In the genomic region with DNA sequence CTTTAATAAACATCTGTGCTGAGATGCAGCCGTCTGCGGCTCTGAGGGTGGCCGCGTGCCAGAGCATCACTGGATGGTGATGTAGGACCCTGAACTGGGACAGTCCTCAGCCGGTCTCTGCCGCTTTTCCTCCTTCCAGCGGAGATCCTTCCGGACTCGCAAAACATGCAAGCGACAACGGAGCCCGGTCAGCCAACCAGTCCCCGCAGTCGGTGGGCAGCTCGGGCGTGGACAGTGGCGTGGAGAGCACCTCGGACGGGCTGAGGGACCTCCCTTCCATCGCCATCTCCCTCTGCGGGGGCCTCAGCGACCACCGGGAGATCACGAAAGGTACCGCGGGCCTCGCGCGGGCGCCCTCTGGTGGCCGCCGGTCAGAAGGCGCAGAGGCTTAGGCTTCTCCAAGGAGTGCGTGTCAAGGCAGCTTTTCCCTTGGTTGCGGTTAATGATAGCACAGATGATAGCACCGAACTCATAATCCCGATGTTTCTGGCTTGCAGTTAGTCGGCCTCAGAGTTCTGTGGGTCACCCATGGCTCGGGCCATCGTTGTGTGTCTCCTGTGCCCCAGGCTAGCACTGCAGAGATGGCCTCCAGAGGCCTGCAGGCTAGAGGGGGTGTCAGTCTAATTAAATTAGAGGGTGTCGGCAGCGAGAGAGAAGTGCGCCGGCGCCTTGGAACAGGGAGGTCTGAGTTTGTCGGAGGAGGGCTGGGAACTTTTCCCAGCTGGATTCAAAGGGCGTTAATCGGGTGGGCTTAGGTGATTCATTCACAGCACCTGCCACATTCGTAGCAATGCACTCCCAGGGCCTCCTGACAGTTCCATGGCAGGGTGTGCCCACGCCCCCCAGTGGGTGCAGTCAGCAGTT, we compare ENCODE assay signal across 8 cellular contexts. TPM values are rescaled to one million over a fixed set of nuclear protein-coding genes. Genes with fewer than 3 reads are reported as not detected.
A peak's percentile ranks its signal among the peaks of the same experiment; 100 is the strongest.
DNase-seq lines count a peak whose midpoint lies in the region; TF ChIP-seq lines count a peak whose summit lies in the region.

No MANE protein-coding gene starts in this region.

- no peaks in the 10 kb centered on the region for H3K27me3 ChIP-seq in skeletal muscle tissue (ENCODE audit: control insufficient read depth in 3 of 3, insufficient read depth in 3 of 3, low read length in 3 of 3)

- H3K36me3 ChIP-seq in HEK293 (ENCODE audit: control insufficient read depth in 2 of 2, insufficient read depth in 1 of 2, low read length in 2 of 2) (peaks cover 39 to 89% of the 10 kb centered on the region in 2 experiments), skeletal muscle tissue (ENCODE audit: control insufficient read depth in 3 of 3, insufficient read depth in 3 of 3, low read length in 3 of 3) (peaks cover 76 to 81% (median 80%) of the 10 kb centered on the region in 3 donors)

- no peaks in the 10 kb centered on the region for H3K27me3 Mint-ChIP-seq in MCF 10A (ENCODE audit: insufficient read depth, unreplicated experiment)

- no peaks in the 10 kb centered on the region for H3K9me3 ChIP-seq in HEK293 (ENCODE audit: control insufficient read depth, insufficient read depth, low read depth, low read length)
- H3K9me3 ChIP-seq in iPS-18c (ENCODE audit: control insufficient read depth, insufficient read depth, low read length) = no peaks in the 10 kb centered on the region
- H3K9me3 ChIP-seq in skeletal muscle tissue (ENCODE audit: control insufficient read depth in 3 of 3, low read length in 3 of 3) = no peaks in the 10 kb centered on the region

- H3K4me3 Mint-ChIP-seq in MCF 10A (ENCODE audit: unreplicated experiment) = no peak overlapping the region

- H3K4me1 ChIP-seq in HEK293 (ENCODE audit: control insufficient read depth, insufficient read depth, low read length) = 0 out of 2 replicates have a peak, but pooled peaks cover 2% of the 10 kb centered on the region
- peaks cover 0 to 16% (median 0%) of the 10 kb centered on the region in 3 donors for H3K4me1 ChIP-seq in skeletal muscle tissue (ENCODE audit: control insufficient read depth in 3 of 3, insufficient read depth in 3 of 3, low read length in 3 of 3)

- CTCF ChIA-PET in HEK293 (lab: Yijun Ruan, JAX) = interaction anchor here (0.6 to 10.8 kb wide), 28 partner anchors 10 to 886 kb away, joined by 3 to 247 read pairs (median 4); a partner anchor contains a TSS
- CTCF ChIA-PET in MCF 10A (lab: Yijun Ruan, JAX) = interaction anchor here (0.6 to 13.4 kb wide), 30 partner anchors 8 to 1222 kb away, joined by 3 to 336 read pairs (median 4); no protein-coding TSS in a partner anchor

- H3K36me3 Mint-ChIP-seq in MCF 10A (ENCODE audit: insufficient read depth, unreplicated experiment) = peaks cover 98% of the 10 kb centered on the region

- POLR2A ChIA-PET in HEK293 (lab: Yijun Ruan, JAX) = interaction anchor here (1.5 kb wide), 1 partner anchor 38 kb away, joined by 4 read pairs; no protein-coding TSS in a partner anchor
- POLR2A ChIA-PET in MCF 10A (lab: Yijun Ruan, JAX) = interaction anchor here (0.6 to 0.9 kb wide), 4 partner anchors 11 to 44 kb away, joined by 3 to 4 read pairs (median 3); no protein-coding TSS in a partner anchor

- BruUV-seq in MCF 10A (replicated peaks; lab: Mats Ljungman, UMichigan) = no TSS peak

- peak overlapping the region in 2 of 3 donors; percentile 29 to 33 for H3K9ac ChIP-seq in skeletal muscle tissue (ENCODE audit: low read depth in 1 of 3, low read length in 3 of 3)

- H3K27ac ChIP-seq in HEK293 (ENCODE audit: extremely low read depth, low read depth, low read length) (no peak overlapping the region), skeletal muscle tissue (ENCODE audit: low read depth, low read length) (no peak overlapping the region)

- H3K4me3 ChIP-seq in HEK293 (ENCODE audit: low read depth, low read length) (no peak overlapping the region), iPS-18c (ENCODE audit: insufficient read depth, low read depth, low read length) (peak overlapping the region; percentile 60), skeletal muscle tissue (ENCODE audit: low read length in 3 of 3) (peak overlapping the region in 2 of 3 donors; percentile 38 to 56)

- no peaks in the 10 kb centered on the region for H3K4me1 Mint-ChIP-seq in MCF 10A (ENCODE audit: insufficient read depth, unreplicated experiment)

- H3K9me3 Mint-ChIP-seq in MCF 10A (ENCODE audit: unreplicated experiment) = no peaks in the 10 kb centered on the region

- intact Hi-C loops in MCF 10A (cut with micrococcal nuclease) = no loop called here

- no peak overlapping the region for H3K27ac Mint-ChIP-seq in MCF 10A (ENCODE audit: low read depth, unreplicated experiment)

- peak; percentile 87 for TF ChIP-seq CTCF in HEK293 (tag by site-specific recombination; IDR thresholded peaks at IDR 0.05)
- peak; percentile 92 for TF ChIP-seq CTCF in MCF 10A (IDR thresholded peaks at IDR 0.05; ENCODE audit: unreplicated experiment)

- DNase-seq in AG08396 (ENCODE audit: low spot score) (peak; percentile 85), UCSD-AML1 (lab: John Stamatoyannopoulos, UW; ENCODE audit: unreplicated experiment) (peak; percentile 22), MCF 10A (ENCODE audit: unreplicated experiment) (peak; percentile 21), NCI-H1436 (lab: John Stamatoyannopoulos, UW) (no peak), SIG-M5 treated with dmso at 0.1 percent for 504 hours (lab: John Stamatoyannopoulos, UW; ENCODE audit: unreplicated experiment) (no peak)

TF ChIP-seq in HEK293, 187 proteins besides CTCF, POLR2A, EP300 and RAD21 (continues in another document):
- TF ChIP-seq HOXC10 (CRISPR knock-in tag; IDR thresholded peaks at IDR 0.05) (no peak), ZSCAN23 (tag by site-specific recombination; IDR thresholded peaks at IDR 0.05) (no peak), ZNF239 (tag by site-specific recombination; IDR thresholded peaks at IDR 0.05) (no peak), GLIS1 (tag by site-specific recombination; IDR thresholded peaks at IDR 0.05) (no peak), ZNF24 (tag by site-specific recombination; IDR thresholded peaks at IDR 0.05) (no peak), ZNF76 (tag by site-specific recombination; IDR thresholded peaks at IDR 0.05; ENCODE audit: borderline replicate concordance, low read depth) (no peak), KLF7 (tag by site-specific recombination; IDR thresholded peaks at IDR 0.05; ENCODE audit: borderline replicate concordance) (no peak), BCL11B (tag by site-specific recombination; IDR thresholded peaks at IDR 0.05; ENCODE audit: low read depth) (no peak), ZBTB17 (tag by site-specific recombination; IDR thresholded peaks at IDR 0.05) (0 out of 2 replicates have a peak, but pooled peaks have one; percentile 18), ZNF514 (tag by site-specific recombination; IDR thresholded peaks at IDR 0.05) (no peak), KLF1 (tag by site-specific recombination; IDR thresholded peaks at IDR 0.05) (0 out of 2 replicates have a peak, but pooled peaks have one; percentile 32), ZNF423 (tag by site-specific recombination; IDR thresholded peaks at IDR 0.05) (no peak), HOXA7 (CRISPR knock-in tag; IDR thresholded peaks at IDR 0.05; ENCODE audit: borderline replicate concordance) (no peak), ZNF654 (tag by site-specific recombination; IDR thresholded peaks at IDR 0.05; ENCODE audit: low read depth) (peak; percentile 7; the same call in 1 of the 2 replicates), KLF10 (tag by site-specific recombination; IDR thresholded peaks at IDR 0.05) (no peak)
- TF ChIP-seq, protein P1, sequence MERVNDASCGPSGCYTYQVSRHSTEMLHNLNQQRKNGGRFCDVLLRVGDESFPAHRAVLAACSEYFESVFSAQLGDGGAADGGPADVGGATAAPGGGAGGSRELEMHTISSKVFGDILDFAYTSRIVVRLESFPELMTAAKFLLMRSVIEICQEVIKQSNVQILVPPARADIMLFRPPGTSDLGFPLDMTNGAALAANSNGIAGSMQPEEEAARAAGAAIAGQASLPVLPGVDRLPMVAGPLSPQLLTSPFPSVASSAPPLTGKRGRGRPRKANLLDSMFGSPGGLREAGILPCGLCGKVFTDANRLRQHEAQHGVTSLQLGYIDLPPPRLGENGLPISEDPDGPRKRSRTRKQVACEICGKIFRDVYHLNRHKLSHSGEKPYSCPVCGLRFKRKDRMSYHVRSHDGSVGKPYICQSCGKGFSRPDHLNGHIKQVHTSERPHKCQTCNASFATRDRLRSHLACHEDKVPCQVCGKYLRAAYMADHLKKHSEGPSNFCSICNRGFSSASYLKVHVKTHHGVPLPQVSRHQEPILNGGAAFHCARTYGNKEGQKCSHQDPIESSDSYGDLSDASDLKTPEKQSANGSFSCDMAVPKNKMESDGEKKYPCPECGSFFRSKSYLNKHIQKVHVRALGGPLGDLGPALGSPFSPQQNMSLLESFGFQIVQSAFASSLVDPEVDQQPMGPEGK (tag by site-specific recombination; IDR thresholded peaks at IDR 0.05) = no peak
- TF ChIP-seq, protein P2, sequence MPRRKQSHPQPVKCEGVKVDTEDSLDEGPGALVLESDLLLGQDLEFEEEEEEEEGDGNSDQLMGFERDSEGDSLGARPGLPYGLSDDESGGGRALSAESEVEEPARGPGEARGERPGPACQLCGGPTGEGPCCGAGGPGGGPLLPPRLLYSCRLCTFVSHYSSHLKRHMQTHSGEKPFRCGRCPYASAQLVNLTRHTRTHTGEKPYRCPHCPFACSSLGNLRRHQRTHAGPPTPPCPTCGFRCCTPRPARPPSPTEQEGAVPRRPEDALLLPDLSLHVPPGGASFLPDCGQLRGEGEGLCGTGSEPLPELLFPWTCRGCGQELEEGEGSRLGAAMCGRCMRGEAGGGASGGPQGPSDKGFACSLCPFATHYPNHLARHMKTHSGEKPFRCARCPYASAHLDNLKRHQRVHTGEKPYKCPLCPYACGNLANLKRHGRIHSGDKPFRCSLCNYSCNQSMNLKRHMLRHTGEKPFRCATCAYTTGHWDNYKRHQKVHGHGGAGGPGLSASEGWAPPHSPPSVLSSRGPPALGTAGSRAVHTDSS (tag by site-specific recombination; IDR thresholded peaks at IDR 0.05) = no peak
- TF ChIP-seq, protein P3, sequence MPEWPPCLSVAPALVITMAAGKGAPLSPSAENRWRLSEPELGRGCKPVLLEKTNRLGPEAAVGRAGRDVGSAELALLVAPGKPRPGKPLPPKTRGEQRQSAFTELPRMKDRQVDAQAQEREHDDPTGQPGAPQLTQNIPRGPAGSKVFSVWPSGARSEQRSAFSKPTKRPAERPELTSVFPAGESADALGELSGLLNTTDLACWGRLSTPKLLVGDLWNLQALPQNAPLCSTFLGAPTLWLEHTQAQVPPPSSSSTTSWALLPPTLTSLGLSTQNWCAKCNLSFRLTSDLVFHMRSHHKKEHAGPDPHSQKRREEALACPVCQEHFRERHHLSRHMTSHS (tag by site-specific recombination; IDR thresholded peaks at IDR 0.05) = no peak

RNA-seq across cellular contexts. Expression of a gene that starts 38.5 kb away (rescaled TPM):
- 47.0 and 65.7 TPM in 2 replicates for total RNA-seq in MCF 10A (2022)
- 18.8 TPM for total RNA-seq in skeletal muscle tissue

Comparison
In these comparisons a context has a peak if more than half of its experiments do, and no peak if none do; other contexts are left out.
1. DNase-seq: peak in AG08396 (single experiment), UCSD-AML1 (single experiment) and MCF 10A (single experiment); none in NCI-H1436 (single experiment) and SIG-M5 treated with dmso at 0.1 percent for 504 hours (single experiment).